Comparison of ENCODE assay signal across 20 cellular contexts in genomic region chr7:100832281-100832633, GRCh38.
"Had no signal": no experiment of that assay in that cellular context is flagged by ENCODE, and none has a peak within 500 bp of the region (broad histone marks: within the 10 kb centered on the region; RNA-seq: fewer than 3 reads in every experiment).

No MANE protein-coding gene starts in this region.

- H3K4me3 Mint-ChIP-seq: immature natural killer cell, naive B cell, nephron progenitor cell had no signal

- H3K36me3 Mint-ChIP-seq: immature natural killer cell, naive B cell had no signal

- H3K9me3 ChIP-seq: left ventricle myocardium inferior, neutrophil, testis, tibial nerve had no signal

- H3K27ac Mint-ChIP-seq: immature natural killer cell, naive B cell, nephron progenitor cell had no signal

- H3K9me3 Mint-ChIP-seq: immature natural killer cell, naive B cell, nephron progenitor cell had no signal

- H3K36me3 ChIP-seq: left ventricle myocardium inferior, neutrophil, tibial nerve had no signal

- H3K27me3 ChIP-seq: testis had no signal

- DNase-seq: caudate nucleus; cortex of kidney; dorsolateral prefrontal cortex; effector CD8-positive, alpha-beta T cell; foreskin melanocyte; head of caudate nucleus; immature natural killer cell; left ventricle myocardium inferior; mesenchymal stem cell; midbrain; naive B cell; nephron progenitor cell; right cardiac atrium; stimulated activated CD4-positive, alpha-beta T cell treated with anti-CD3 and anti-CD28 coated beads, Interleukin-2, amount 100 ng/mL, for 48 hours; stimulated activated naive CD8-positive, alpha-beta T cell treated with anti-CD3 and anti-CD28 coated beads, Interleukin-15, Interleukin-2, amounts not matched to agents 100 U/mL and 50 U/mL, for 24 hours; testis had no signal

- ATAC-seq: right cardiac atrium; stimulated activated naive CD8-positive, alpha-beta T cell treated with anti-CD3 and anti-CD28 coated beads, Interleukin-15, Interleukin-2, amounts not matched to agents 100 U/mL and 50 U/mL, for 24 hours had no signal

- H3K27ac ChIP-seq: dorsolateral prefrontal cortex, left ventricle myocardium inferior, neutrophil, testis, tibial nerve had no signal

- H3K4me3 ChIP-seq: dorsolateral prefrontal cortex, left ventricle myocardium inferior, lung, smooth muscle cell, testis, tibial nerve had no signal
